Comparison of ENCODE assay signal across 14 cellular contexts in genomic region chr19:34351382-34351802, GRCh38. TPM values are rescaled to one million over a fixed set of nuclear protein-coding genes. Genes with fewer than 3 reads are reported as not detected.
DNase-seq lines count a peak whose midpoint lies in the region; ATAC-seq lines count a peak whose summit lies in the region.
"Had no signal": no experiment of that assay in that cellular context is flagged by ENCODE, and none has a peak within 500 bp of the region (broad histone marks: within the 10 kb centered on the region; RNA-seq: fewer than 3 reads in every experiment).

No MANE protein-coding gene starts in this region.

- H3K79me1 ChIP-seq in mesendoderm (ENCODE audit: low read length): no peaks in the 10 kb centered on the region

- peak overlapping the region; percentile 32 for H3K4me3 ChIP-seq in CD4-positive, CD25-positive, alpha-beta regulatory T cell (ENCODE audit: low read depth, low read length)
- no peak overlapping the region for H3K4me3 ChIP-seq in effector memory CD4-positive, alpha-beta T cell (ENCODE audit: insufficient read depth, low read depth, low read length, poor library complexity, severe bottlenecking)
- H3K4me3 ChIP-seq in mesendoderm (ENCODE audit: low read length): no peak overlapping the region

- peak overlapping the region; percentile 62 for H3K27ac ChIP-seq in CD4-positive, CD25-positive, alpha-beta regulatory T cell (ENCODE audit: insufficient read depth, low read length, poor library complexity, severe bottlenecking)
- peak overlapping the region; percentile 20 for H3K27ac ChIP-seq in effector memory CD4-positive, alpha-beta T cell (ENCODE audit: insufficient read depth, low read length, poor library complexity, severe bottlenecking)
- no peak overlapping the region for H3K27ac ChIP-seq in mesendoderm (ENCODE audit: low read depth, low read length)

- no peak overlapping the region for H3K23ac ChIP-seq in mesendoderm (ENCODE audit: low read length)

- H3K4me1 Mint-ChIP-seq in CD4-positive, CD25-positive, alpha-beta regulatory T cell: peaks cover 0 to 30% (median 18%) of the 10 kb centered on the region in 4 donors
- H3K4me1 Mint-ChIP-seq: endodermal cell had no signal

- H3K4me1 ChIP-seq in CD4-positive, CD25-positive, alpha-beta regulatory T cell (ENCODE audit: control insufficient read depth, insufficient read depth, low read length, poor library complexity, severe bottlenecking): peaks cover 32% of the 10 kb centered on the region
- peaks cover 25% of the 10 kb centered on the region for H3K4me1 ChIP-seq in effector memory CD4-positive, alpha-beta T cell (ENCODE audit: control insufficient read depth, insufficient read depth, low read length, poor library complexity, severe bottlenecking)
- H3K4me1 ChIP-seq in mesendoderm (ENCODE audit: control insufficient read depth, low read depth, low read length): no peaks in the 10 kb centered on the region

- peak overlapping the region; percentile 76 to 83 (median 82) for H3K27ac Mint-ChIP-seq in CD4-positive, CD25-positive, alpha-beta regulatory T cell
- H3K27ac Mint-ChIP-seq: endodermal cell; stimulated activated naive B cell treated with anti-CD40 and anti-IgM and Interleukin-4, amounts not matched to agents 10 μg/mL and 1 μg/mL and 100 μg/mL, for 72 hours had no signal

- H3K27me3 ChIP-seq in CD4-positive, CD25-positive, alpha-beta regulatory T cell (ENCODE audit: control insufficient read depth, insufficient read depth, low read length): no peaks in the 10 kb centered on the region
- H3K27me3 ChIP-seq in effector memory CD4-positive, alpha-beta T cell (replicated peaks; ENCODE audit: control insufficient read depth, insufficient read depth, low read length, poor library complexity, severe bottlenecking): no peaks in the 10 kb centered on the region
- H3K27me3 ChIP-seq in mesendoderm (ENCODE audit: insufficient read depth, low read length, poor library complexity): no peaks in the 10 kb centered on the region

- no peak overlapping the region for H2BK15ac ChIP-seq in mesendoderm (replicated peaks; ENCODE audit: low read depth)

- no peaks in the 10 kb centered on the region for H3K9me3 Mint-ChIP-seq in CD4-positive, CD25-positive, alpha-beta regulatory T cell
- H3K9me3 Mint-ChIP-seq: endodermal cell; stimulated activated naive B cell treated with anti-CD40 and anti-IgM and Interleukin-4, amounts not matched to agents 10 μg/mL and 1 μg/mL and 100 μg/mL, for 72 hours had no signal

- no peaks in the 10 kb centered on the region for H3K9me3 ChIP-seq in CD4-positive, CD25-positive, alpha-beta regulatory T cell (ENCODE audit: control insufficient read depth in 2 of 2, low read length in 2 of 2)
- no peaks in the 10 kb centered on the region for H3K9me3 ChIP-seq in effector memory CD4-positive, alpha-beta T cell (ENCODE audit: control insufficient read depth, low read length)

- no peak for ATAC-seq in CD4-positive, CD25-positive, alpha-beta regulatory T cell (ENCODE audit: low read depth in 2 of 2)
- peak; percentile 57 for ATAC-seq in GM18861 (IDR thresholded peaks at IDR 0.05; ENCODE audit: unreplicated experiment)
- ATAC-seq in GM18519 (IDR thresholded peaks at IDR 0.05; ENCODE audit: low FRiP score, unreplicated experiment): no peak
- ATAC-seq: stimulated activated naive B cell treated with anti-CD40 and anti-IgM and Interleukin-4, amounts not matched to agents 10 μg/mL and 1 μg/mL and 100 μg/mL, for 72 hours had no signal

- H3K4me3 Mint-ChIP-seq in CD4-positive, CD25-positive, alpha-beta regulatory T cell: peak overlapping the region; percentile 27 to 60 (median 50)
- H3K4me3 Mint-ChIP-seq: endodermal cell; stimulated activated naive B cell treated with anti-CD40 and anti-IgM and Interleukin-4, amounts not matched to agents 10 μg/mL and 1 μg/mL and 100 μg/mL, for 72 hours had no signal

- peaks cover 20% of the 10 kb centered on the region for H3K36me3 ChIP-seq in CD4-positive, CD25-positive, alpha-beta regulatory T cell (ENCODE audit: control insufficient read depth, insufficient read depth, low read length)
- peaks cover 28% of the 10 kb centered on the region for H3K36me3 ChIP-seq in effector memory CD4-positive, alpha-beta T cell (ENCODE audit: control insufficient read depth, insufficient read depth, low read length)
- peaks cover 4% of the 10 kb centered on the region for H3K36me3 ChIP-seq in mesendoderm (ENCODE audit: control insufficient read depth, insufficient read depth, low read length)

- no peak overlapping the region for H3K56ac ChIP-seq in mesendoderm (ENCODE audit: low read length)

- H2BK120ac ChIP-seq in mesendoderm (ENCODE audit: low read depth, low read length): no peak overlapping the region

- no peak overlapping the region for H3K18ac ChIP-seq in mesendoderm (ENCODE audit: low read length)

- H3K9ac ChIP-seq in mesendoderm (ENCODE audit: low read length): no peak overlapping the region

- peaks cover 4% of the 10 kb centered on the region for H3K36me3 Mint-ChIP-seq in CD4-positive, CD25-positive, alpha-beta regulatory T cell

- H3K79me2 ChIP-seq in mesendoderm (ENCODE audit: control insufficient read depth, insufficient read depth, low read length): no peaks in the 10 kb centered on the region

- H3K4me2 ChIP-seq in mesendoderm (ENCODE audit: low read length): no peak overlapping the region

- H4K5ac ChIP-seq in mesendoderm (ENCODE audit: low read length): no peak overlapping the region

- WGBS in mesendoderm (ENCODE audit: extremely low coverage, insufficient coverage, low lambda C conversion rate): no CpG with 5 or more reads among the region's 3 CpGs

- no peak overlapping the region for H2AK5ac ChIP-seq in mesendoderm (ENCODE audit: low read length)

- H3K27me3 Mint-ChIP-seq in CD4-positive, CD25-positive, alpha-beta regulatory T cell: no peaks in the 10 kb centered on the region
- H3K27me3 Mint-ChIP-seq: stimulated activated naive B cell treated with anti-CD40 and anti-IgM and Interleukin-4, amounts not matched to agents 10 μg/mL and 1 μg/mL and 100 μg/mL, for 72 hours had no signal

- no peak overlapping the region for H4K8ac ChIP-seq in mesendoderm (ENCODE audit: low read depth, low read length)

- H2BK5ac ChIP-seq in mesendoderm (ENCODE audit: low read length): no peak overlapping the region

- no peak overlapping the region for H3K4ac ChIP-seq in mesendoderm (ENCODE audit: low read depth, low read length)

- peak in 1 of 3 donors; percentile 82 for DNase-seq in CD4-positive, CD25-positive, alpha-beta regulatory T cell
- DNase-seq in NCI-H2029 treated with DMSO at 0.1 percent for 48 hours (lab: John Stamatoyannopoulos, UW) (peak; percentile 59), epidermal melanocyte (ENCODE audit: insufficient read length, low spot score) (no peak), mesendoderm (no peak), HuH-7 (ENCODE audit: low spot score) (no peak)
- peak in 1 of 3 donors; percentile 6 for DNase-seq in effector memory CD4-positive, alpha-beta T cell
- DNase-seq: DMS 273 treated with DMSO at 0.1 percent for 48 hours; endodermal cell; KBM-7; NCI-H82; stimulated activated CD4-positive, alpha-beta T cell treated with anti-CD3 and anti-CD28 coated beads, Interleukin-12 subunit alpha, Interleukin-12 subunit beta, amount 100 ng/mL, for 4 hours; stimulated activated naive B cell treated with anti-CD40 and anti-IgM and Interleukin-4, amounts not matched to agents 10 μg/mL and 1 μg/mL and 100 μg/mL, for 72 hours had no signal

RNA-seq across cellular contexts. Expression of gene GPI, which starts 13.6 kb away (rescaled TPM):
- total RNA-seq in CD4-positive, CD25-positive, alpha-beta regulatory T cell: 116 TPM
- polyA plus RNA-seq in CD4-positive, CD25-positive, alpha-beta regulatory T cell: 100 to 1,000 TPM; 141 to 148 (median 144) TPM
- polyA plus RNA-seq in mesendoderm (2013, experiment 1 of 2): 123 TPM
- 126 TPM for polyA plus RNA-seq in mesendoderm (2013, experiment 2 of 2)

RNA-seq across cellular contexts. Expression of gene PDCD2L, which starts 52.8 kb away (rescaled TPM):
- total RNA-seq in CD4-positive, CD25-positive, alpha-beta regulatory T cell: 9.0 TPM
- polyA plus RNA-seq in CD4-positive, CD25-positive, alpha-beta regulatory T cell: 10 to 100 TPM; 17.8 to 24.4 (median 22.1) TPM
- 72.4 TPM for polyA plus RNA-seq in mesendoderm (2013, experiment 1 of 2)
- polyA plus RNA-seq in mesendoderm (2013, experiment 2 of 2): 67.4 TPM
